Comparison of ENCODE assay signal across 6 cellular contexts in genomic region chr4:27442671-27443070, GRCh38.
DNase-seq lines count a peak whose midpoint lies in the region; ATAC-seq, FAIRE-seq and TF ChIP-seq lines count a peak whose summit lies in the region.
"Not testable (repeated sequence)": the region's sequence is repeated elsewhere in the genome, so short reads cannot be mapped to it uniquely, and the experiment has no call there.

No MANE protein-coding gene starts in this region.

- 63 to 81% (median 69%) methylated on average over 4 of the region's 4 CpGs for WGBS in small intestine, 3 donors

- not testable (repeated sequence) for H3F3A ChIP-seq in PC-3 (ENCODE audit: low read length, unreplicated experiment)

- H3K9ac ChIP-seq in HCT116 (ENCODE audit: low read length); PC-3 (ENCODE audit: low read length): not testable (repeated sequence)

- H3K36me3 ChIP-seq in Caco-2 (ENCODE audit: control insufficient read depth, insufficient read depth, low read length); HCT116 (ENCODE audit: control insufficient read depth in 1 of 2, insufficient read depth in 2 of 2, low read length in 2 of 2); PC-3 (ENCODE audit: low read depth, low read length); bronchial epithelial cell (ENCODE audit: control insufficient read depth, insufficient read depth, low read length); small intestine (ENCODE audit: control insufficient read depth in 2 of 2, insufficient read depth in 2 of 2, low read length in 2 of 2): not testable (repeated sequence)

- not testable (repeated sequence) for TF ChIP-seq CTCF in Caco-2 (IDR thresholded peaks at IDR 0.05; ENCODE audit: insufficient read depth in 1 of 2, low read depth in 1 of 2, low read length in 1 of 2, severe bottlenecking in 1 of 2, unreplicated experiment in 1 of 2); HCT116 (IDR thresholded peaks at IDR 0.05 in 2 of 3, conservative IDR thresholded peaks at IDR 0.05 in 1 of 3; ENCODE audit: borderline replicate concordance in 1 of 3, insufficient read depth in 1 of 3, low read depth in 2 of 3, low read length in 2 of 3); PC-3 (conservative IDR thresholded peaks at IDR 0.05; ENCODE audit: low read depth, low read length); bronchial epithelial cell (IDR thresholded peaks at IDR 0.05; ENCODE audit: insufficient read depth, low read length, severe bottlenecking)

- POLR2A ChIA-PET in Caco-2 (lab: Charles Lee); HCT116 (lab: Charles Lee); PC-3 (lab: Charles Lee; ENCODE audit: unreplicated experiment): not testable (repeated sequence)

- RAD21 ChIA-PET in HCT116 (lab: Charles Lee; ENCODE audit: low non-redundant PET in 1 of 2, low total read pairs in 2 of 2, uncharacterized antibody in 2 of 2, unreplicated experiment in 2 of 2): not testable (repeated sequence)

- H2AFZ ChIP-seq in HCT116 (ENCODE audit: low read depth, low read length, poor library complexity, severe bottlenecking); PC-3 (ENCODE audit: low read length): not testable (repeated sequence)

- H3K27me3 ChIP-seq in Caco-2 (replicated peaks; ENCODE audit: control insufficient read depth, insufficient read depth, low read length); HCT116 (ENCODE audit: insufficient read depth, low read length); PC-3 (ENCODE audit: low read length); bronchial epithelial cell (ENCODE audit: control insufficient read depth, insufficient read depth, low read length); small intestine (ENCODE audit: control insufficient read depth in 2 of 2, insufficient read depth in 2 of 2, low read length in 2 of 2): not testable (repeated sequence)

- H3K36me3 Mint-ChIP-seq in Caco-2 (ENCODE audit: insufficient read depth, unreplicated experiment): not testable (repeated sequence)

- not testable (repeated sequence) for H3K27ac ChIP-seq in HCT116 (ENCODE audit: low read depth, low read length); PC-3 (ENCODE audit: low read length); small intestine (ENCODE audit: low read depth in 1 of 2, low read length in 1 of 2)
- peak overlapping the region; percentile 60 for H3K27ac ChIP-seq in epithelial cell of prostate

- not testable (repeated sequence) for TF ChIP-seq POLR2A in HCT116 (IDR thresholded peaks at IDR 0.05; ENCODE audit: borderline replicate concordance, extremely low read depth, insufficient read depth, insufficient read length)

- DNase-seq in Caco-2; HCT116 (ENCODE audit: low read depth, low spot score); epithelial cell of prostate (ENCODE audit: low read depth, low spot score): not testable (repeated sequence)
- DNase-seq in PC-3 (peak; percentile 40), bronchial epithelial cell (ENCODE audit: low read depth) (peak; percentile 53), small intestine (peak; percentile 25)

- CTCF ChIA-PET in Caco-2 (lab: Charles Lee); HCT116 (lab: Charles Lee); PC-3 (lab: Charles Lee): not testable (repeated sequence)

- TF ChIP-seq RAD21 in HCT116 (IDR thresholded peaks at IDR 0.05; ENCODE audit: low read depth): not testable (repeated sequence)

- not testable (repeated sequence) for H3K9me3 ChIP-seq in Caco-2; HCT116 (ENCODE audit: control insufficient read depth in 1 of 2, insufficient read depth in 1 of 2, low read depth in 1 of 2, low read length in 2 of 2); PC-3 (ENCODE audit: low read length); small intestine (ENCODE audit: control insufficient read depth, low read depth)

- not testable (repeated sequence) for H3K9me3 Mint-ChIP-seq in Caco-2 (ENCODE audit: unreplicated experiment)

- not testable (repeated sequence) for H3K4me1 Mint-ChIP-seq in Caco-2 (ENCODE audit: low read depth, unreplicated experiment)

- H3K4me2 ChIP-seq in HCT116 (ENCODE audit: low read length): peak overlapping the region; percentile 13; the same call in 1 of the 2 replicates
- not testable (repeated sequence) for H3K4me2 ChIP-seq in PC-3 (ENCODE audit: low read length)

- intact Hi-C loops in Caco-2 (cut with micrococcal nuclease; ENCODE audit: unreplicated experiment): loop anchor here (10.0 kb wide), 1 partner anchor 78 kb away; no protein-coding TSS in a partner anchor
- intact Hi-C loops in HCT116 (cut with micrococcal nuclease); PC-3 (cut with micrococcal nuclease): not testable (repeated sequence)

- FAIRE-seq in bronchial epithelial cell (lab: Jason Lieb, UNC); small intestine (lab: Jason Lieb, UNC): not testable (repeated sequence)

- H3K27me3 Mint-ChIP-seq in Caco-2 (ENCODE audit: insufficient read depth, unreplicated experiment): not testable (repeated sequence)

- not testable (repeated sequence) for H4K20me1 ChIP-seq in HCT116 (ENCODE audit: insufficient read depth); PC-3 (ENCODE audit: low read length)

- H3K9me2 ChIP-seq in HCT116 (ENCODE audit: insufficient read depth); PC-3 (replicated peaks; ENCODE audit: low read length): not testable (repeated sequence)

- not testable (repeated sequence) for H3K4me1 ChIP-seq in Caco-2; HCT116 (ENCODE audit: control insufficient read depth in 1 of 2, insufficient read depth in 2 of 2, low read length in 2 of 2); PC-3 (ENCODE audit: insufficient read depth, low read length); small intestine (ENCODE audit: control insufficient read depth in 2 of 2, insufficient read depth in 1 of 2, low read depth in 1 of 2, low read length in 1 of 2)

- not testable (repeated sequence) for H3K79me2 ChIP-seq in HCT116 (ENCODE audit: insufficient read depth, low read length); PC-3 (ENCODE audit: low read length)

- H3K4me3 ChIP-seq in Caco-2 (ENCODE audit: low read depth, low read length); HCT116 (replicated peaks in 1 of 2; ENCODE audit: low read depth in 1 of 2, low read length in 2 of 2); PC-3 (ENCODE audit: low read length); bronchial epithelial cell (ENCODE audit: low read depth, low read length); small intestine (ENCODE audit: low read depth in 1 of 2, low read length in 2 of 2): not testable (repeated sequence)

- peak overlapping the region; percentile 72 for H3K27ac Mint-ChIP-seq in Caco-2 (ENCODE audit: unreplicated experiment)

- BruUV-seq in Caco-2 (replicated peaks; lab: Mats Ljungman, UMichigan); HCT116 (replicated peaks; lab: Mats Ljungman, UMichigan); PC-3 (replicated peaks; lab: Mats Ljungman, UMichigan): not testable (repeated sequence)

- not testable (repeated sequence) for ATAC-seq in HCT116, PC-3

- H3K4me3 Mint-ChIP-seq in Caco-2 (ENCODE audit: unreplicated experiment): not testable (repeated sequence)

TF ChIP-seq in HCT116, 20 proteins besides CTCF, POLR2A, EP300 and RAD21:
- 0 out of 2 replicates have a peak, but pooled peaks have one; percentile 21 for TF ChIP-seq SP1 (IDR thresholded peaks at IDR 0.05; ENCODE audit: low read depth)
